ENCODE assay signal across 25 cellular contexts in the genomic region with DNA sequence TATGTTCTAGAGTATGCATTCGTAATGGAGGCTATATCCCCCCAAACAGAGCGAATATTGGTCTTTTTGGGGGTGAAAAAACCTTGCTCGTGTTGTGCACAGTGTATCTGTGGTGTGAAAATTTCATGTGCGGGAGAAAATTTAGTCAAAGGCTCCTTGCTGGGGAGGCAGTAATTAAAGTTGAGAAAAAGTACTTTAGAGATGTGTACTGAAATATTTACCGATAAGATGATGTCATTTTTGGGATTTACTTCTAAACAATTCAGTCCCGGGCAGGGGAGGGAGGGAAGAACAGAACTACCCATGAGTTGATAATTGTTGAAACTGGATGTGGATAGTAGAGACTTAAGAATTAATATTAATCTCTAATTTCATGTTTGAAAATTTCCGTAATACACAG. TPM values are rescaled to one million over a fixed set of nuclear protein-coding genes. Genes with fewer than 3 reads are reported as not detected.
"Had no signal": no experiment of that assay in that cellular context is flagged by ENCODE, and none has a peak within 500 bp of the region (broad histone marks: within the 10 kb centered on the region; RNA-seq: fewer than 3 reads in every experiment).

No MANE protein-coding gene starts in this region.

- H3K27ac Mint-ChIP-seq: activated B cell treated with CpG ODN at 0.5 μM for 24 hours; activated naive CD4-positive, alpha-beta T cell treated with anti-CD3 and anti-CD28 coated beads for 36 hours; nephron; T-cell; type B pancreatic cell had no signal

- H3K27me3 Mint-ChIP-seq: activated B cell treated with CpG ODN at 0.5 μM for 24 hours, T-cell, type B pancreatic cell had no signal

- H3K4me1 ChIP-seq: prostate gland had no signal

- H3K27ac ChIP-seq: body of pancreas, cardiac muscle cell, heart right ventricle, neutrophil, ovary, prostate gland, testis, vagina had no signal

- ATAC-seq: activated T-cell treated with anti-CD3 and anti-CD28 coated beads, Interleukin-2, amount 50 U/mL, for 4 hours; body of pancreas; heart right ventricle; left cardiac atrium; T-cell had no signal

- H3K9me3 ChIP-seq: body of pancreas, heart right ventricle, neutrophil, ovary, prostate gland, testis, vagina had no signal

- DNase-seq: activated B cell treated with CpG ODN at 0.5 μM for 24 hours; activated CD4-positive, alpha-beta T cell treated with anti-CD3 and anti-CD28 coated beads for 48 hours; activated naive CD4-positive, alpha-beta T cell treated with anti-CD3 and anti-CD28 coated beads for 36 hours; activated T-cell treated with anti-CD3 and anti-CD28 coated beads, Interleukin-2, amount 50 U/mL, for 4 hours; anterior cingulate cortex; body of pancreas; cortex of kidney; heart right ventricle; islet precursor cell; left cardiac atrium; ovary; stimulated activated CD4-positive, alpha-beta T cell treated with anti-CD3 and anti-CD28 coated beads, Interleukin-12 subunit alpha, Interleukin-12 subunit beta, amount 100 ng/mL, for 4 hours; T-cell; T1000; testis had no signal

- H3K4me3 Mint-ChIP-seq: activated B cell treated with CpG ODN at 0.5 μM for 24 hours; activated naive CD4-positive, alpha-beta T cell treated with anti-CD3 and anti-CD28 coated beads for 36 hours; activated T-cell treated with anti-CD3 and anti-CD28 coated beads, Interleukin-2, amount 50 U/mL, for 4 hours; nephron; T-cell; type B pancreatic cell had no signal

- H3K9me3 Mint-ChIP-seq: activated B cell treated with CpG ODN at 0.5 μM for 24 hours; activated naive CD4-positive, alpha-beta T cell treated with anti-CD3 and anti-CD28 coated beads for 36 hours; activated T-cell treated with anti-CD3 and anti-CD28 coated beads, Interleukin-2, amount 50 U/mL, for 4 hours; nephron; T-cell; type B pancreatic cell had no signal

- H3K27me3 ChIP-seq: body of pancreas, cardiac muscle cell, heart right ventricle, neutrophil, ovary, testis, vagina had no signal

RNA-seq across cellular contexts. Expression of a gene that starts 36.0 kb away (rescaled TPM):
- total RNA-seq: cardiac muscle cell, cerebellum, epithelial cell of proximal tubule, fibroblast of villous mesenchyme, skeletal muscle tissue, vagina had no signal
